ENCODE assay signal across 22 cellular contexts in the genomic region with DNA sequence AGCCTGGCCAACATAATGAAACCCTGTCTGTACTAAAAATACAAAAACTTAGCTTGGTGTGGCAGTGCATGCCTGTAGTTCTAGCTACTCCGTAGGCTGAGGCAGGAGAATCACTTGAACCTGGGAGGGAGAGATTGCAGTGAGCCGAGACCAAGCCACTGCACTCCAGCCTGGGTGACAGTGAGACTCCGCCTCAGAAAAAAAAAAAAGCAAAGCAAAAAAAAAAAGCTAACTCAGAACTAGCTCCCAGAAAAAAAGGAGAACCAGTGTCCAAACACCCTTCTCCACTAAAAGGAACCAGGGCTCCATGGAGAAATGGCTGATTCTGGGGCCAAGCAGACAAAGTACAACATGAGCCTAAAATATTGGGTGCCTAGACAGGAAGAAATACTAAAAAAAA.
"Had no signal": no experiment of that assay in that cellular context is flagged by ENCODE, and none has a peak within 500 bp of the region (broad histone marks: within the 10 kb centered on the region; RNA-seq: fewer than 3 reads in every experiment).

No MANE protein-coding gene starts in this region.

- H3K36me3 ChIP-seq: esophagus muscularis mucosa, gastroesophageal sphincter, neural progenitor cell, ovary, transverse colon had no signal

- H3K27ac Mint-ChIP-seq: neural progenitor cell; stimulated activated effector memory CD8-positive, alpha-beta T cell treated with anti-CD3 and anti-CD28 coated beads, Interleukin-12 subunit alpha, Interleukin-12 subunit beta, amount 100 ng/mL, for 72 hours; stimulated activated naive CD8-positive, alpha-beta T cell treated with anti-CD3 and anti-CD28 coated beads, Interleukin-15, Interleukin-2, amounts not matched to agents 100 ng/mL and 50 ng/mL, for 24 hours had no signal

- H3K9me3 Mint-ChIP-seq: natural killer cell treated with Interleukin-12 subunit alpha and Interleukin-12 subunit beta and Interleukin-15 and Interleukin-18, amount 100 ng/mL, for 72 hours; stimulated activated effector memory CD8-positive, alpha-beta T cell treated with anti-CD3 and anti-CD28 coated beads, Interleukin-12 subunit alpha, Interleukin-12 subunit beta, amount 100 ng/mL, for 72 hours; stimulated activated naive CD8-positive, alpha-beta T cell treated with anti-CD3 and anti-CD28 coated beads, Interleukin-15, Interleukin-2, amounts not matched to agents 100 ng/mL and 50 ng/mL, for 24 hours had no signal

- H3K4me1 Mint-ChIP-seq: neural progenitor cell had no signal

- DNase-seq: effector memory CD4-positive, alpha-beta T cell; glutamatergic neuron; islet precursor cell; mesenchymal stem cell; midbrain; nucleus accumbens; ovary; right cardiac atrium; stimulated activated CD4-positive, alpha-beta T cell treated with anti-CD3 and anti-CD28 coated beads, Interleukin-4, amount 100 ng/mL, for 1 hour; stimulated activated CD8-positive, alpha-beta memory T cell treated with anti-CD3 and anti-CD28 coated beads, Interleukin-4, amount 100 ng/mL, for 48 hours; transverse colon had no signal

- H3K4me1 ChIP-seq: esophagus muscularis mucosa, gastroesophageal sphincter, neural progenitor cell, transverse colon had no signal

- ATAC-seq: gastroesophageal sphincter; left lobe of liver; natural killer cell treated with Interleukin-12 subunit alpha and Interleukin-12 subunit beta and Interleukin-15 and Interleukin-18, amount 100 ng/mL, for 72 hours; right cardiac atrium; stimulated activated effector memory CD8-positive, alpha-beta T cell treated with anti-CD3 and anti-CD28 coated beads, Interleukin-12 subunit alpha, Interleukin-12 subunit beta, amount 100 ng/mL, for 72 hours had no signal

- H3K9me3 ChIP-seq: esophagus muscularis mucosa, gastroesophageal sphincter, ovary had no signal

- H3K27me3 ChIP-seq: esophagus muscularis mucosa, gastroesophageal sphincter, neural progenitor cell, ovary, transverse colon had no signal

- H3K36me3 Mint-ChIP-seq: natural killer cell treated with Interleukin-12 subunit alpha and Interleukin-12 subunit beta and Interleukin-15 and Interleukin-18, amount 100 ng/mL, for 72 hours; neural progenitor cell; stimulated activated effector memory CD8-positive, alpha-beta T cell treated with anti-CD3 and anti-CD28 coated beads, Interleukin-12 subunit alpha, Interleukin-12 subunit beta, amount 100 ng/mL, for 72 hours had no signal

- H3K4me3 Mint-ChIP-seq: natural killer cell treated with Interleukin-12 subunit alpha and Interleukin-12 subunit beta and Interleukin-15 and Interleukin-18, amount 100 ng/mL, for 72 hours; neural progenitor cell; stimulated activated effector memory CD8-positive, alpha-beta T cell treated with anti-CD3 and anti-CD28 coated beads, Interleukin-12 subunit alpha, Interleukin-12 subunit beta, amount 100 ng/mL, for 72 hours; stimulated activated naive CD8-positive, alpha-beta T cell treated with anti-CD3 and anti-CD28 coated beads, Interleukin-15, Interleukin-2, amounts not matched to agents 100 ng/mL and 50 ng/mL, for 24 hours had no signal

- H3K4me3 ChIP-seq: coronary artery, esophagus muscularis mucosa, gastroesophageal sphincter, lung, neural progenitor cell, ovary, smooth muscle cell, transverse colon had no signal

- H3K27me3 Mint-ChIP-seq: natural killer cell treated with Interleukin-12 subunit alpha and Interleukin-12 subunit beta and Interleukin-15 and Interleukin-18, amount 100 ng/mL, for 72 hours had no signal

- H3K27ac ChIP-seq: coronary artery, epithelial cell of prostate, esophagus muscularis mucosa, gastroesophageal sphincter, neural progenitor cell, ovary, transverse colon had no signal
